Comparison of ENCODE assay signal across 1 cellular context in the genomic region with DNA sequence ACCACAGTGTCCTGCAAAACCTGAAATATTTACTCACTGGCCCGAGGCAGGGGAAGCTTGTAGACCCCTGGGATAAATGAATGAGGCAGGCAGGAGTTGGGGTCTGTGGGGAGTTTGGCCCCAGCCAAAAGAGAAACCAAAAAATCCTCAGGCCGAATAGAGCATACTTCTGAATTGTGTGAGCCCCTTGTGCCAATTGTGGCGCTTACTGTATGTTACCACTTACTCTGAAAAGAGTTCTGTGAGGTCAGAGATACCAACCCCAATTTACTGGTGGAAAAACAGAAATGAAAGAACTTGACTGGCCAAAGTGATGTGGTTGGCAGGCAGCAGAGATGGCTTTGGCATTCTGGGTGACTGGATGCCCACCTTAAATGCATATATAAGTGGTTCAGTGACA.
TF ChIP-seq lines count a peak whose summit lies in the region.

No MANE protein-coding gene starts in this region.

TF ChIP-seq in HepG2, 621 proteins besides CTCF, POLR2A, EP300 and RAD21:
- TF ChIP-seq KDM3A (CRISPR knock-in tag; IDR thresholded peaks at IDR 0.05; ENCODE audit: low read depth) = no peak
- TF ChIP-seq ZNF34 (CRISPR knock-in tag; IDR thresholded peaks at IDR 0.05; ENCODE audit: borderline replicate concordance) = 0 out of 2 replicates have a peak, but pooled peaks have one; percentile 17
- no peak for TF ChIP-seq ZBTB42 (CRISPR knock-in tag; IDR thresholded peaks at IDR 0.05)
TF ChIP-seq in HepG2: peak in this region for 1.
